8 cellular contexts compared by ENCODE assay signal in the genomic region with DNA sequence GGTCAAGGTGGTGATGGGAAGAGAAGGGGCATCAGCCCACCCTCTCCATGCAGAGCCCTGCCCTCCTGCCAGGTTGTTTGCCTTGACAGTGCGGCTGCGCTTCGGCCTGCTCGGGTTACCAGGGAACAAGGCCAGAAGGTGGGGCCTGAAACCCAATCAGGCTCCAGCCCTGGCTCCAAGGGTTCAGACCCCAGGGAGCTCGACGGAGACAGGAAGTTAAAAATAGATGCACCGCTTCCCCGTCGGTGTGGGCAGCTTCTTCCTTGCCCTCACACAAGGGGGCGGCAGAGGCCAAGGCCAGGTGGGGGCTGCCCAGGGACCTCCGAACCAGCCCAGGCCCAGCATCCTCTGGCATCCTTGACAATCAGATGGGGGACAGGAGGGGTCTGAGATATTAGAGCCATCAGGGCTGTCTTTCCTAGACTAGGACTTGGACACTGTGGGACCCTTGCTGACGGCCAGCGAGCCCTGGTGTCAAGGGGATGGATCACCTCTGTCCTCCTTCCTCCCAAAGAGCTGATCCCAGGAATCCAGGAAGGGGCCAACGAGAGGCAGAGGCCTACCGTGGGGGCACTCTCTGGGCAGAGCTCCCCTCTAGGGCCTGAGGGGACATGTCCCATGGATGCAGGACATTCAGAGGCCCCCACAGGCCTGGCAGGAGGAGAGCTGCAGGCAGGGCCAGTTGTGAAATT.
DNase-seq lines count a peak whose midpoint lies in the region; ATAC-seq and TF ChIP-seq lines count a peak whose summit lies in the region.

No MANE protein-coding gene starts in this region.

- WGBS in lower leg skin, 2 donors: 49 to 66% methylated on average over 15 of the region's 15 CpGs

- intact Hi-C loops in lower leg skin (cut with DNase I; ENCODE audit: low total_unique reads): no loop called here

- no peak for TF ChIP-seq POLR2A in lower leg skin (IDR thresholded peaks at IDR 0.05)

- H3K36me3 ChIP-seq in DND-41 (ENCODE audit: insufficient read depth, low read length): no peaks in the 10 kb centered on the region

- no peaks in the 10 kb centered on the region; the same call in 1 of the 2 replicates for H3K4me1 ChIP-seq in DND-41 (ENCODE audit: insufficient read depth, low read length)

- TF ChIP-seq CTCF in DND-41 (IDR thresholded peaks at IDR 0.05; ENCODE audit: borderline replicate concordance, extremely low read depth, low read length, poor library complexity, severe bottlenecking): peak; percentile 59
- TF ChIP-seq CTCF in lower leg skin (IDR thresholded peaks at IDR 0.05): no peak

- H3K4me3 ChIP-seq in DND-41 (ENCODE audit: low read depth in 1 of 2, low read length in 2 of 2): no peak overlapping the region
- H3K4me3 ChIP-seq in lower leg skin (ENCODE audit: low read depth, poor library complexity, severe bottlenecking): no peak overlapping the region

- no peaks in the 10 kb centered on the region for H3K79me2 ChIP-seq in DND-41 (ENCODE audit: insufficient read depth, low read length)

- ATAC-seq in DND-41 (ENCODE audit: insufficient read depth, low read depth) (peak; percentile 50; the same call in 2 of the 3 replicates), GM18873 (IDR thresholded peaks at IDR 0.05; ENCODE audit: low FRiP score, unreplicated experiment) (no peak)

- no peak overlapping the region for H3K9ac ChIP-seq in DND-41 (ENCODE audit: low read depth, low read length)

- peak; percentile 42 for DNase-seq in DND-41
- DNase-seq in M059J (ENCODE audit: low read depth): peak; percentile 47
- peak; percentile 54 for DNase-seq in UCSD-AML1 (lab: John Stamatoyannopoulos, UW; ENCODE audit: unreplicated experiment)
- peak; percentile 47 for DNase-seq in glomerular visceral epithelial cell (ENCODE audit: extremely low spot score)
- peak; percentile 39 for DNase-seq in stimulated activated CD4-positive, alpha-beta T cell treated with anti-CD3 and anti-CD28 coated beads, Interleukin-15, amount 100 ng/mL, for 24 hours
- DNase-seq in Ammon's horn (ENCODE audit: low spot score): no peak
- no peak for DNase-seq in lower leg skin (ENCODE audit: low spot score in 2 of 2)

- H2AFZ ChIP-seq in DND-41 (ENCODE audit: low read depth, low read length): no peak overlapping the region

- peaks cover 8% of the 10 kb centered on the region for H4K20me1 ChIP-seq in DND-41 (ENCODE audit: insufficient read depth, low read length)

- H3K4me2 ChIP-seq in DND-41 (ENCODE audit: insufficient read depth, low read length): no peak overlapping the region

- peaks cover 2% of the 10 kb centered on the region for H3K9me3 ChIP-seq in DND-41 (ENCODE audit: insufficient read depth, low read length, severe bottlenecking)

- peaks cover 7% of the 10 kb centered on the region for H3K27me3 ChIP-seq in DND-41 (ENCODE audit: insufficient read depth, low read length, poor library complexity)

- no peak overlapping the region for H3K27ac ChIP-seq in DND-41 (ENCODE audit: low read length)

Comparison
In these comparisons a context has a peak if more than half of its experiments do, and no peak if none do; other contexts are left out.
1. DNase-seq: peak in DND-41 (single experiment), M059J (single experiment), UCSD-AML1 (single experiment), glomerular visceral epithelial cell (single experiment) and stimulated activated CD4-positive, alpha-beta T cell treated with anti-CD3 and anti-CD28 coated beads, Interleukin-15, amount 100 ng/mL, for 24 hours (single experiment); none in Ammon's horn (single experiment) and lower leg skin (0 of 2).